7 cellular contexts compared by ENCODE assay signal in genomic region chr10:102225646-102226541, GRCh38. TPM values are rescaled to one million over a fixed set of nuclear protein-coding genes. Genes with fewer than 3 reads are reported as not detected.
DNase-seq lines count a peak whose midpoint lies in the region; ATAC-seq and TF ChIP-seq lines count a peak whose summit lies in the region.

ELOVL3 (plus strand) TSS chr10:102226299; CDS start chr10:102226549, 250 bp downstream.

- H3K27ac ChIP-seq in ectodermal cell (ENCODE audit: insufficient read depth, low read depth, low read length, poor library complexity, severe bottlenecking) (no peak within 1 kb of the TSS), lung (ENCODE audit: low read depth in 1 of 2, low read length in 1 of 2) (peak within 1 kb of the TSS; percentile 66 to 74)

- H3K4me3 ChIP-seq in ectodermal cell (ENCODE audit: insufficient read depth, low read depth, low read length), result peak within 1 kb of the TSS; percentile 16
- no peak within 1 kb of the TSS for H3K4me3 ChIP-seq in lung

- WGBS in ectodermal cell, 2 experiments, result 8% methylated on average over 47 of the region's 47 CpGs
- WGBS in lung, 2 donors, result 4 to 6% methylated on average over 47 of the region's 47 CpGs

- ATAC-seq in GM18858 (IDR thresholded peaks at IDR 0.05; ENCODE audit: unreplicated experiment) (peak; percentile 67), HG03066 (IDR thresholded peaks at IDR 0.05; ENCODE audit: low read depth, unreplicated experiment) (peak; percentile 90), lung (ENCODE audit: insufficient read depth, low FRiP score) (peak; percentile 97)

- H3K27me3 ChIP-seq in ectodermal cell (ENCODE audit: control insufficient read depth, insufficient read depth, low read length, poor library complexity, severe bottlenecking) (peaks cover 92% of the 10 kb centered on the region), lung (ENCODE audit: control insufficient read depth, insufficient read depth) (no peaks in the 10 kb centered on the region)

- TF ChIP-seq CTCF in lung (IDR thresholded peaks at IDR 0.05; ENCODE audit: control extremely low read depth, extremely low read depth), result no peak

- no peaks in the 10 kb centered on the region for H3K36me3 ChIP-seq in ectodermal cell (ENCODE audit: control insufficient read depth, insufficient read depth, low read length)
- no peaks in the 10 kb centered on the region for H3K36me3 ChIP-seq in lung (ENCODE audit: control insufficient read depth in 2 of 2, insufficient read depth in 2 of 2, low read length in 2 of 2)

- DNase-seq in NCI-H524 treated with DMSO at 0.1 percent for 48 hours (lab: John Stamatoyannopoulos, UW) (peak; percentile 34), lung (ENCODE audit: low spot score) (peak; percentile 95)
- peak; percentile 55 to 66 for DNase-seq in activated CD8-positive, alpha-beta memory T cell treated with anti-CD3 and anti-CD28 coated beads for 1 hour (ENCODE audit: extremely low read depth in 1 of 2, low read depth in 1 of 2)
- peak; percentile 77 to 87 for DNase-seq in stimulated activated CD4-positive, alpha-beta T cell treated with anti-CD3 and anti-CD28 coated beads, Interleukin-4, amount 100 ng/mL, for 48 hours (ENCODE audit: low read depth in 2 of 2)

- H3K4me1 ChIP-seq in ectodermal cell (ENCODE audit: control insufficient read depth, insufficient read depth, low read length), result no peaks in the 10 kb centered on the region
- peaks cover 0 to 9% of the 10 kb centered on the region in 2 donors for H3K4me1 ChIP-seq in lung (ENCODE audit: control insufficient read depth in 2 of 2, insufficient read depth in 2 of 2, low read length in 2 of 2)

- H3K9me3 ChIP-seq in ectodermal cell (ENCODE audit: control insufficient read depth, low read length) (no peaks in the 10 kb centered on the region), lung (ENCODE audit: control insufficient read depth in 2 of 2, insufficient read depth in 1 of 2, low read length in 1 of 2) (no peaks in the 10 kb centered on the region)

RNA-seq across cellular contexts. Expression of gene ELOVL3, which starts in this region (rescaled TPM):
- polyA plus RNA-seq in ectodermal cell (2013, experiment 1 of 4), result not detected
- polyA plus RNA-seq in ectodermal cell (2013, experiment 2 of 4), result not detected
- polyA plus RNA-seq in ectodermal cell (2013, experiment 3 of 4), result 0.21 TPM
- 0.49 TPM for polyA plus RNA-seq in ectodermal cell (2013, experiment 4 of 4)
- total RNA-seq in lung, result 1 to 10 TPM in 1 of 2 donors, under 1 TPM in 1; 0.54 to 1.4 TPM
- polyA plus RNA-seq in lung, result 1 to 10 TPM in 1 of 2 donors, under 1 TPM in 1; 0.93 to 1.3 TPM

Comparison
In these comparisons a context has a peak if more than half of its experiments do, and no peak if none do; other contexts are left out.
1. DNase-seq: peak in every context shown above with its lines; median percentile 95 in lung; 82 in stimulated activated CD4-positive, alpha-beta T cell treated with anti-CD3 and anti-CD28 coated beads, Interleukin-4, amount 100 ng/mL, for 48 hours; 60 in activated CD8-positive, alpha-beta memory T cell treated with anti-CD3 and anti-CD28 coated beads for 1 hour; 34 in NCI-H524 treated with DMSO at 0.1 percent for 48 hours.